Comparison of ENCODE assay signal across 8 cellular contexts in genomic region chr4:55398461-55398860, GRCh38. TPM values are rescaled to one million over a fixed set of nuclear protein-coding genes. Genes with fewer than 3 reads are reported as not detected.
A peak's percentile ranks its signal among the peaks of the same experiment; 100 is the strongest.
DNase-seq lines count a peak whose midpoint lies in the region; ATAC-seq, FAIRE-seq and TF ChIP-seq lines count a peak whose summit lies in the region.

No MANE protein-coding gene starts in this region.

- ATAC-seq in activated naive CD8-positive, alpha-beta T cell treated with anti-CD3 and anti-CD28 coated beads, Interleukin-2, amount 10 ng/mL, durations not matched to agents 7 days and 5 days (ENCODE audit: low read depth) = no peak
- no peak for ATAC-seq in thoracic aorta (ENCODE audit: insufficient number of reproducible peaks, low FRiP score, low read depth)

- no peaks in the 10 kb centered on the region for H3K27me3 ChIP-seq in thoracic aorta (replicated peaks; ENCODE audit: insufficient read depth)

- H3K27ac Mint-ChIP-seq in activated CD4-positive, alpha-beta T cell treated with anti-CD3 and anti-CD28 coated beads, Interleukin-2, amount 10 ng/mL, durations not matched to agents 24 days and 14 days = peak overlapping the region; percentile 1
- peak overlapping the region; percentile 5 for H3K27ac Mint-ChIP-seq in activated naive CD8-positive, alpha-beta T cell treated with anti-CD3 and anti-CD28 coated beads, Interleukin-2, amount 10 ng/mL, durations not matched to agents 7 days and 5 days

- in situ Hi-C loops in GM13976 (cut with MboI; ENCODE audit: low sequenced_read_pairs, unreplicated experiment) = no loop called here

- peaks cover 37% of the 10 kb centered on the region for H3K4me1 Mint-ChIP-seq in activated CD4-positive, alpha-beta T cell treated with anti-CD3 and anti-CD28 coated beads, Interleukin-2, amount 10 ng/mL, durations not matched to agents 24 days and 14 days
- peaks cover 47% of the 10 kb centered on the region for H3K4me1 Mint-ChIP-seq in activated naive CD8-positive, alpha-beta T cell treated with anti-CD3 and anti-CD28 coated beads, Interleukin-2, amount 10 ng/mL, durations not matched to agents 7 days and 5 days

- peaks cover 31% of the 10 kb centered on the region for H3K36me3 Mint-ChIP-seq in activated CD4-positive, alpha-beta T cell treated with anti-CD3 and anti-CD28 coated beads, Interleukin-2, amount 10 ng/mL, durations not matched to agents 24 days and 14 days (ENCODE audit: low read depth)
- H3K36me3 Mint-ChIP-seq in activated naive CD8-positive, alpha-beta T cell treated with anti-CD3 and anti-CD28 coated beads, Interleukin-2, amount 10 ng/mL, durations not matched to agents 7 days and 5 days = peaks cover 25% of the 10 kb centered on the region

- H3K27ac ChIP-seq in kidney (ENCODE audit: low read depth in 2 of 2, low read length in 2 of 2) (peak overlapping the region in 1 of 2 donors; percentile 95), thoracic aorta (peak overlapping the region; percentile 100)

- POLR2A ChIA-PET in activated naive CD8-positive, alpha-beta T cell treated with anti-CD3 and anti-CD28 coated beads, Interleukin-2, amount 10 ng/mL, durations not matched to agents 7 days and 5 days (lab: Charles Lee) = interaction anchor here (1.1 kb wide), 1 partner anchor 147 kb away, joined by 3 read pairs; no protein-coding TSS in a partner anchor

- H3K27me3 Mint-ChIP-seq in activated CD4-positive, alpha-beta T cell treated with anti-CD3 and anti-CD28 coated beads, Interleukin-2, amount 10 ng/mL, durations not matched to agents 24 days and 14 days = no peaks in the 10 kb centered on the region
- no peaks in the 10 kb centered on the region for H3K27me3 Mint-ChIP-seq in activated naive CD8-positive, alpha-beta T cell treated with anti-CD3 and anti-CD28 coated beads, Interleukin-2, amount 10 ng/mL, durations not matched to agents 7 days and 5 days

- H3K4me1 ChIP-seq in kidney (ENCODE audit: control insufficient read depth in 1 of 2, insufficient read depth in 1 of 2, low read depth in 1 of 2, low read length in 2 of 2) (peaks cover 10% of the 10 kb centered on the region in 2 donors), thoracic aorta (ENCODE audit: control insufficient read depth in 1 of 2, low read depth in 2 of 2) (peaks cover 20 to 43% of the 10 kb centered on the region in 2 donors)

- peak overlapping the region; percentile 94 for H3K4me3 Mint-ChIP-seq in activated CD4-positive, alpha-beta T cell treated with anti-CD3 and anti-CD28 coated beads, Interleukin-2, amount 10 ng/mL, durations not matched to agents 24 days and 14 days
- peak overlapping the region; percentile 92 for H3K4me3 Mint-ChIP-seq in activated naive CD8-positive, alpha-beta T cell treated with anti-CD3 and anti-CD28 coated beads, Interleukin-2, amount 10 ng/mL, durations not matched to agents 7 days and 5 days

- H3K9me3 ChIP-seq in kidney (ENCODE audit: control insufficient read depth in 1 of 2, low read length in 2 of 2) (no peaks in the 10 kb centered on the region), thoracic aorta (no peaks in the 10 kb centered on the region)

- no peaks in the 10 kb centered on the region for H3K9me3 Mint-ChIP-seq in activated CD4-positive, alpha-beta T cell treated with anti-CD3 and anti-CD28 coated beads, Interleukin-2, amount 10 ng/mL, durations not matched to agents 24 days and 14 days
- H3K9me3 Mint-ChIP-seq in activated naive CD8-positive, alpha-beta T cell treated with anti-CD3 and anti-CD28 coated beads, Interleukin-2, amount 10 ng/mL, durations not matched to agents 7 days and 5 days = no peaks in the 10 kb centered on the region

- intact Hi-C loops in activated CD4-positive, alpha-beta T cell treated with anti-CD3 and anti-CD28 coated beads, Interleukin-2, amount 10 ng/mL, durations not matched to agents 24 days and 14 days (cut with micrococcal nuclease) = loop anchor here (2.0 to 5.0 kb wide), 4 partner anchors 14 to 1336 kb away; partner anchors contain the start of genes CEP135, CHIC2, PAICS and PPAT
- intact Hi-C loops in kidney (cut with DNase I) = no loop called here

- TF ChIP-seq CTCF in kidney (IDR thresholded peaks at IDR 0.05; ENCODE audit: borderline replicate concordance, extremely low read depth, insufficient read depth) = no peak
- TF ChIP-seq CTCF in thoracic aorta (IDR thresholded peaks at IDR 0.05) = no peak
- no peak for TF ChIP-seq CTCF in GM13976 (IDR thresholded peaks at IDR 0.05; ENCODE audit: borderline replicate concordance, control extremely low read depth, extremely low read depth, insufficient read depth, missing control alignments)

- no peaks in the 10 kb centered on the region for H3K36me3 ChIP-seq in kidney (ENCODE audit: control insufficient read depth in 1 of 2, insufficient read depth in 2 of 2, low read length in 2 of 2)
- no peaks in the 10 kb centered on the region for H3K36me3 ChIP-seq in thoracic aorta

- H3K9ac ChIP-seq in kidney (ENCODE audit: low read length in 2 of 2) = peak overlapping the region in 1 of 2 donors; percentile 24

- H3K4me3 ChIP-seq in kidney (ENCODE audit: low read length in 2 of 2) (peak overlapping the region; percentile 88 to 97), thoracic aorta (peak overlapping the region; percentile 99)

- no peak for DNase-seq in activated CD4-positive, alpha-beta T cell treated with anti-CD3 and anti-CD28 coated beads, Interleukin-2, amount 10 ng/mL, durations not matched to agents 24 days and 14 days
- DNase-seq in activated CD4-positive, alpha-beta T cell treated with anti-CD3 and anti-CD28 coated beads for 1 hour = no peak
- no peak for DNase-seq in activated naive CD8-positive, alpha-beta T cell treated with anti-CD3 and anti-CD28 coated beads, Interleukin-2, amount 10 ng/mL, durations not matched to agents 7 days and 5 days
- DNase-seq in kidney (no peak), thoracic aorta (ENCODE audit: low spot score) (no peak), GM13976 (ENCODE audit: low spot score) (no peak), NCI-H2081 (lab: John Stamatoyannopoulos, UW) (no peak), inferior parietal cortex (ENCODE audit: extremely low spot score) (no peak)

- FAIRE-seq in kidney (lab: Jason Lieb, UNC) = no peak

RNA-seq across cellular contexts. Expression of gene TMEM165, which starts 2.7 kb away (rescaled TPM):
- 87.2 and 99.1 TPM in 2 replicates for total RNA-seq in activated CD4-positive, alpha-beta T cell treated with anti-CD3 and anti-CD28 coated beads, Interleukin-2, amount 10 ng/mL, durations not matched to agents 24 days and 14 days
- 10 to 100 TPM; 68.4 to 72.6 TPM for total RNA-seq in activated naive CD8-positive, alpha-beta T cell treated with anti-CD3 and anti-CD28 coated beads, Interleukin-2, amount 10 ng/mL, durations not matched to agents 7 days and 5 days
- total RNA-seq in kidney (114 TPM), thoracic aorta (100 to 1,000 TPM; 185 to 360 TPM)
- 43.2 TPM for polyA plus RNA-seq in kidney (ENCODE audit: insufficient read depth, low read depth, low replicate concordance)

RNA-seq across cellular contexts. Expression of gene SRD5A3, which starts 52.4 kb away (rescaled TPM):
- 26.6 and 27.4 TPM in 2 replicates for total RNA-seq in activated CD4-positive, alpha-beta T cell treated with anti-CD3 and anti-CD28 coated beads, Interleukin-2, amount 10 ng/mL, durations not matched to agents 24 days and 14 days
- 1 to 10 TPM; 5.9 to 6.0 TPM for total RNA-seq in activated naive CD8-positive, alpha-beta T cell treated with anti-CD3 and anti-CD28 coated beads, Interleukin-2, amount 10 ng/mL, durations not matched to agents 7 days and 5 days
- total RNA-seq in kidney = 10.6 TPM
- polyA plus RNA-seq in kidney (ENCODE audit: insufficient read depth, low read depth, low replicate concordance) = 21.5 TPM
- total RNA-seq in thoracic aorta = 1 to 10 TPM; 5.4 to 6.4 TPM
